Comparison of ENCODE assay signal across 1 cellular context in genomic region chr1:119006406-119007279, GRCh38.
A peak's percentile ranks its signal among the peaks of the same experiment; 100 is the strongest.
TF ChIP-seq lines count a peak whose summit lies in the region.

No MANE protein-coding gene starts in this region.

TF ChIP-seq in H1, 55 proteins besides CTCF, POLR2A, EP300 and RAD21:
- TF ChIP-seq HDAC2 (IDR thresholded peaks at IDR 0.05; ENCODE audit: borderline replicate concordance in 1 of 2, low read depth in 2 of 2, low read length in 2 of 2) (no peak), KDM4A (IDR thresholded peaks at IDR 0.05; ENCODE audit: low read depth, low read length, severe bottlenecking) (peak; percentile 56), RNF2 (IDR thresholded peaks at IDR 0.05; ENCODE audit: borderline replicate concordance, low read depth, low read length, missing control alignments, poor library complexity, severe bottlenecking) (peak; percentile 92), JUND (IDR thresholded peaks at IDR 0.05; ENCODE audit: low read length) (no peak), MAX (IDR thresholded peaks at IDR 0.05) (peak; percentile 77), NANOG (IDR thresholded peaks at IDR 0.05; ENCODE audit: insufficient read depth, low read depth, low read length, poor library complexity, severe bottlenecking) (no peak), EZH2 (IDR thresholded peaks at IDR 0.05; ENCODE audit: low read depth, low read length, severe bottlenecking) (peak; percentile 96), CEBPB (IDR thresholded peaks at IDR 0.05; ENCODE audit: low read depth, low read length) (0 out of 2 replicates have a peak, but pooled peaks have one; percentile 24), E2F6 (IDR thresholded peaks at IDR 0.05) (peak; percentile 75; the same call in 1 of the 2 replicates), SUZ12 (IDR thresholded peaks at IDR 0.05; ENCODE audit: low read length) (peak; percentile 95)
